1 cellular context compared by ENCODE assay signal in the genomic region with DNA sequence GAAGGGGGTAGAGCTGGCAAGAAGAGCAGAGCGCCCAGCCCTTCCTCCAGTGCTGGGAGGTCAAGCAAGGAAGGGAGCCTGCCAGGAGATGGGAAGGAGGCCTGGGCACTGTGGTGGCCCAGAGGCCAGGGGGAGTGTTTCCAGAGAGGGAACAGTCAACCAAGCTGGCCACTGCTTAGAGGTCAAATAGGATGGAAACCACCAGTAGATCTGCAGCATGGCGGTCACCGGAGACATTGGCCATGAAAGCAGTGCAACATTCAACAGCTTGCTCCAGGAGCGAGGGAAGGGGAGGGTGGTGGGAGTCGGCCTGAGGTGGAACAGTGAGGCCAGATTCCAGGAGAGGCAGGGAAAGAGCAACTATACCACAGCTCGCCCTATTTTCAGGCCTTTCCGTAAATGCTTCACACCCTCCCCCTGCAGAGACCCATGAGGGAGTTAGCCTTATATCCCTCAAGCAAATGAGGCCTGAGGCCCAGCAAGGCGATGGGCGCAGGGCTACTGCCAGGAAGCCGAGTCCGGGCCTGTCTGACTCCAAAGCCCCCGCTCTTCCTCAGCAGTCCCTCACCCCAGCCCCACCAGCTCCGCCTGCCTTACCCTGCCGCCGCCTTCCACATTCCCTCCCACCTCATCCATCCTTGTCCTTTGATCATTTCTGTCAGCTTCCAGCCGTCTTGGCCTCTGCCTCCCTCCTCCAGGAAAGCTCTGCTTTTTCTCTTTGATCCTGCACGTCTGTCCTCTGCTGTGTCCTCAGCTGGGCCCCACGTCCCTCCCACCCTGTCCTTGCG.
TF ChIP-seq lines count a peak whose summit lies in the region.

No MANE protein-coding gene starts in this region.

TF ChIP-seq in K562, 482 proteins besides CTCF, POLR2A, EP300 and RAD21:
- 0 out of 2 replicates have a peak, but pooled peaks have one; percentile 22 for TF ChIP-seq ZNF766 (CRISPR knock-in tag; conservative IDR thresholded peaks at IDR 0.05)
- no peak for TF ChIP-seq ZNF644 (tag; IDR thresholded peaks at IDR 0.05; ENCODE audit: low read depth)
